In genomic region chr6:51963980-51964379, GRCh38 we compare ENCODE assay signal across 21 cellular contexts.
"Had no signal": no experiment of that assay in that cellular context is flagged by ENCODE, and none has a peak within 500 bp of the region (broad histone marks: within the 10 kb centered on the region; RNA-seq: fewer than 3 reads in every experiment).

No MANE protein-coding gene starts in this region.

- DNase-seq: dermis blood vessel endothelial cell; endodermal cell; erythroblast; foreskin melanocyte; hippocampal formation; kidney glomerular epithelial cell; mesendoderm; naive thymus-derived CD4-positive, alpha-beta T cell; posterior cingulate gyrus; right cardiac atrium; small intestine; stimulated activated CD4-positive, alpha-beta T cell treated with anti-CD3 and anti-CD28 coated beads, Interleukin-12 subunit alpha, Interleukin-12 subunit beta, amount 100 ng/mL, for 4 hours; stimulated activated naive CD4-positive, alpha-beta T cell; stomach; substantia nigra; transverse colon had no signal

- H3K27ac ChIP-seq: neutrophil, stomach, thoracic aorta, transverse colon had no signal

- ATAC-seq: naive thymus-derived CD4-positive, alpha-beta T cell; right cardiac atrium had no signal

- FAIRE-seq: colon, endothelial cell of umbilical vein, islet of Langerhans, small intestine had no signal

- H3K4me1 ChIP-seq: stomach, transverse colon had no signal

- H3K4me3 ChIP-seq: stomach, thoracic aorta, transverse colon had no signal

- H3K9me3 ChIP-seq: neutrophil, stomach, thoracic aorta, transverse colon had no signal

- H3K36me3 ChIP-seq: neutrophil, stomach, thoracic aorta, transverse colon had no signal
